ENCODE assay signal across 1 cellular context in genomic region chr15:23039151-23039916, GRCh38.
TF ChIP-seq lines count a peak whose summit lies in the region.

TSS of gene TUBGCP5 (minus strand) at chr15:23039569. CDS start at chr15:23039543, 26 bp downstream.

TF ChIP-seq in HepG2, 621 proteins besides CTCF, POLR2A, EP300 and RAD21 (continued from another document and continues in another):
- TF ChIP-seq MLXIP (CRISPR knock-in tag; IDR thresholded peaks at IDR 0.05; ENCODE audit: borderline replicate concordance): 0 out of 2 replicates have a peak, but pooled peaks have one; percentile 14
- TF ChIP-seq ZBTB39 (CRISPR knock-in tag; IDR thresholded peaks at IDR 0.05): no peak
- TF ChIP-seq ZNF546 (CRISPR knock-in tag; conservative IDR thresholded peaks at IDR 0.05): 0 out of 2 replicates have a peak, but pooled peaks have one; percentile 46
- no peak for TF ChIP-seq CREB1 (IDR thresholded peaks at IDR 0.05)
- TF ChIP-seq CREB1 (CRISPR knock-in tag; IDR thresholded peaks at IDR 0.05): no peak
- TF ChIP-seq PRDM15 (CRISPR knock-in tag; IDR thresholded peaks at IDR 0.05): peak; percentile 64; the same call in 1 of the 2 replicates
- TF ChIP-seq CSRNP1 (CRISPR knock-in tag; IDR thresholded peaks at IDR 0.05): no peak
- TF ChIP-seq ZNF781 (CRISPR knock-in tag; IDR thresholded peaks at IDR 0.05; ENCODE audit: borderline replicate concordance, not compliant biosample characterization): peak; percentile 46
- no peak for TF ChIP-seq DNMT3B (CRISPR knock-in tag; conservative IDR thresholded peaks at IDR 0.05)
- peak; percentile 81 for TF ChIP-seq ZNF124 (CRISPR knock-in tag; IDR thresholded peaks at IDR 0.05)
- no peak for TF ChIP-seq SKI (IDR thresholded peaks at IDR 0.05; ENCODE audit: partially characterized antibody)
- 0 out of 2 replicates have a peak, but pooled peaks have one; percentile 49 for TF ChIP-seq TOE1 (CRISPR knock-in tag; IDR thresholded peaks at IDR 0.05)
- peak; percentile 36; the same call in 1 of the 2 replicates for TF ChIP-seq ZFP41 (CRISPR knock-in tag; IDR thresholded peaks at IDR 0.05; ENCODE audit: borderline replicate concordance)
- TF ChIP-seq ZHX1 (CRISPR knock-in tag; IDR thresholded peaks at IDR 0.05; ENCODE audit: low read depth): peak; percentile 65; the same call in 1 of the 2 replicates
- TF ChIP-seq HOXA9 (CRISPR knock-in tag; IDR thresholded peaks at IDR 0.05; ENCODE audit: borderline replicate concordance): 0 out of 2 replicates have a peak, but pooled peaks have one; percentile 62
- TF ChIP-seq MTA3 (CRISPR knock-in tag; IDR thresholded peaks at IDR 0.05): no peak
- TF ChIP-seq NFYB (CRISPR knock-in tag; IDR thresholded peaks at IDR 0.05): peak; percentile 35; the same call in 1 of the 2 replicates
- peak; percentile 76; the same call in 1 of the 2 replicates for TF ChIP-seq ZXDC (CRISPR knock-in tag; IDR thresholded peaks at IDR 0.05)
- TF ChIP-seq ZSCAN5A (CRISPR knock-in tag; IDR thresholded peaks at IDR 0.05; ENCODE audit: borderline replicate concordance): peak; percentile 21; the same call in 1 of the 2 replicates
- TF ChIP-seq ZNF564 (CRISPR knock-in tag; IDR thresholded peaks at IDR 0.05): no peak
- no peak for TF ChIP-seq DDIT3 (CRISPR knock-in tag; IDR thresholded peaks at IDR 0.05)
- TF ChIP-seq ARHGAP35 (CRISPR knock-in tag; IDR thresholded peaks at IDR 0.05; ENCODE audit: borderline replicate concordance): peak; percentile 83; the same call in 1 of the 2 replicates
- TF ChIP-seq SETDB1 (CRISPR knock-in tag; IDR thresholded peaks at IDR 0.05; ENCODE audit: borderline replicate concordance): no peak
- TF ChIP-seq ZBTB43 (CRISPR knock-in tag; conservative IDR thresholded peaks at IDR 0.05): no peak
- no peak for TF ChIP-seq ZNF44 (CRISPR knock-in tag; IDR thresholded peaks at IDR 0.05)
- no peak for TF ChIP-seq ARNTL (CRISPR knock-in tag; IDR thresholded peaks at IDR 0.05)
- no peak for TF ChIP-seq ZC3H4 (CRISPR knock-in tag; IDR thresholded peaks at IDR 0.05; ENCODE audit: borderline replicate concordance)
- peak; percentile 66; the same call in 1 of the 2 replicates for TF ChIP-seq NAIF1 (CRISPR knock-in tag; IDR thresholded peaks at IDR 0.05; ENCODE audit: borderline replicate concordance)
- 0 out of 2 replicates have a peak, but pooled peaks have one; percentile 37 for TF ChIP-seq GFI1 (CRISPR knock-in tag; IDR thresholded peaks at IDR 0.05; ENCODE audit: borderline replicate concordance)
- no peak for TF ChIP-seq KAT2B (IDR thresholded peaks at IDR 0.05; ENCODE audit: borderline replicate concordance, low read depth, low read length)
- peak; percentile 63; the same call in 1 of the 2 replicates for TF ChIP-seq GATA4 (IDR thresholded peaks at IDR 0.05; ENCODE audit: borderline replicate concordance, low read depth)
- peak; percentile 94 for TF ChIP-seq DR1 (CRISPR knock-in tag; IDR thresholded peaks at IDR 0.05)
- no peak for TF ChIP-seq ZBTB8A (CRISPR knock-in tag; IDR thresholded peaks at IDR 0.05; ENCODE audit: borderline replicate concordance, low read depth)
- TF ChIP-seq CERS6 (CRISPR knock-in tag; IDR thresholded peaks at IDR 0.05): no peak; the same call in 1 of the 2 replicates
